26 cellular contexts compared by ENCODE assay signal in the genomic region with DNA sequence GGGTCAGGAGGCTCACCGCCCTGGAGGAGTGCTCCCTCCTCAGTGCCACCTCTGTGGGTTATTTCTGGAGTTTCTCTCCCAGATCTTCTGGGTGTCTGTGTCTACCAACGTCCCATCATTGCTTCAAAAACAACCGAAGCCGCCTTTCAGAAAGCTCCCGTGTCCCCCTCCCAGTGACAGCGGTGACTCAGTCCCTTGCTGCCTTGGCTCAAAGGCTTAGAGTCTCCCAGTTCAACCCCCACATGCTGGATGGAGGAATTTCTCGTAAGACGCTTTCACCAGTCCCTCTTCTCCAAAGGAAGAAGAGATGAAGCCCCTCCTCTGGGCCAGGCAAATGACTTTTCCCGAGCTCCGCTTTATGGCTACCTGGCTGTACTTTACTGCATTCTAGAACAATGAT.
"Had no signal": no experiment of that assay in that cellular context is flagged by ENCODE, and none has a peak within 500 bp of the region (broad histone marks: within the 10 kb centered on the region; RNA-seq: fewer than 3 reads in every experiment).

No MANE protein-coding gene starts in this region.

- DNase-seq: activated CD4-positive, alpha-beta T cell treated with anti-CD3 and anti-CD28 coated beads for 36 hours; activated CD4-positive, alpha-beta T cell treated with anti-CD3 and anti-CD28 coated beads, Interleukin-2, amount 10 ng/mL, durations not matched to agents 7 days and 5 days; activated CD4-positive, alpha-beta T cell treated with anti-CD3 and anti-CD28 coated beads, Interleukin-2, amount 50 U/mL, for 48 hours; activated CD8-positive, alpha-beta T cell treated with anti-CD3 and anti-CD28 coated beads, Interleukin-2, amount 10 ng/mL, durations not matched to agents 7 days and 5 days; activated gamma-delta T cell; activated naive CD4-positive, alpha-beta T cell treated with Interleukin-2 at 50 U/mL for 16 hours; activated naive CD8-positive, alpha-beta T cell treated with anti-CD3 and anti-CD28 coated beads, Interleukin-2, amount 10 ng/mL, durations not matched to agents 7 days and 5 days; activated T-cell treated with anti-CD3 and anti-CD28 coated beads, Interleukin-2, amount 50 U/mL, for 24 hours; amygdala; Karpas-422; KBM-7; NCI-H1105; NCI-H1417 treated with DMSO at 0.1 percent for 48 hours; NCI-H187 treated with DMSO at 0.1 percent for 48 hours; NCI-H2081; NCI-H345; NCI-H524 treated with DMSO at 0.1 percent for 48 hours; Peyer's patch; Right ventricle myocardium superior had no signal

- ATAC-seq: activated CD4-positive, alpha-beta T cell treated with anti-CD3 and anti-CD28 coated beads for 36 hours; activated CD4-positive, CD25-positive, alpha-beta regulatory T cell treated with anti-CD3 and anti-CD28 coated beads, Interleukin-2, amount 50 U/mL, for 24 hours; activated CD8-positive, alpha-beta T cell treated with anti-CD3 and anti-CD28 coated beads, Interleukin-2, amount 10 ng/mL, durations not matched to agents 7 days and 5 days had no signal

- H3K27ac ChIP-seq: ascending aorta, cardiac muscle cell, Peyer's patch had no signal

- H3K4me1 ChIP-seq: ascending aorta, Peyer's patch had no signal

- H3K9me3 Mint-ChIP-seq: activated CD4-positive, alpha-beta T cell treated with anti-CD3 and anti-CD28 coated beads, Interleukin-2, amount 10 ng/mL, durations not matched to agents 7 days and 5 days; activated naive CD4-positive, alpha-beta T cell treated with anti-CD3 and anti-CD28 coated beads, Interleukin-2, amount 50 U/mL, for 24 hours; activated naive CD8-positive, alpha-beta T cell treated with anti-CD3 and anti-CD28 coated beads, Interleukin-2, amount 10 ng/mL, durations not matched to agents 7 days and 5 days; activated T-cell treated with anti-CD3 and anti-CD28 coated beads, Interleukin-2, amount 50 U/mL, for 24 hours; activated T-helper 2 cell treated with anti-CD3 and anti-CD28 coated beads, Interferon-gamma antibody, Interleukin-2, Interleukin-4, amounts not matched to agents 10 μg/mL and 5 μg/mL and 100 μg/mL, durations not matched to agents 14 hours and 24 hours and 36 hours; T-helper 2 cell treated with Interferon-gamma antibody and Interleukin-4, amounts not matched to agents 5 μg/mL and 100 μg/mL, for 36 hours; WTC11 had no signal

- H3K4me1 Mint-ChIP-seq: activated CD4-positive, alpha-beta T cell treated with anti-CD3 and anti-CD28 coated beads for 36 hours; activated CD4-positive, alpha-beta T cell treated with anti-CD3 and anti-CD28 coated beads, Interleukin-2, amount 10 ng/mL, durations not matched to agents 7 days and 5 days; activated naive CD4-positive, alpha-beta T cell treated with anti-CD3 and anti-CD28 coated beads, Interleukin-2, amount 50 U/mL, for 24 hours; activated naive CD8-positive, alpha-beta T cell treated with anti-CD3 and anti-CD28 coated beads, Interleukin-2, amount 10 ng/mL, durations not matched to agents 7 days and 5 days had no signal

- H3K27me3 Mint-ChIP-seq: activated CD4-positive, alpha-beta T cell treated with anti-CD3 and anti-CD28 coated beads for 36 hours; activated CD4-positive, alpha-beta T cell treated with anti-CD3 and anti-CD28 coated beads, Interleukin-2, amount 10 ng/mL, durations not matched to agents 7 days and 5 days; activated naive CD4-positive, alpha-beta T cell treated with anti-CD3 and anti-CD28 coated beads, Interleukin-2, amount 50 U/mL, for 24 hours; activated naive CD8-positive, alpha-beta T cell treated with anti-CD3 and anti-CD28 coated beads, Interleukin-2, amount 10 ng/mL, durations not matched to agents 7 days and 5 days; activated T-cell treated with anti-CD3 and anti-CD28 coated beads, Interleukin-2, amount 50 U/mL, for 24 hours had no signal

- H3K36me3 ChIP-seq: cardiac muscle cell, Peyer's patch had no signal

- H3K27me3 ChIP-seq: ascending aorta, cardiac muscle cell, Peyer's patch had no signal

- H3K27ac Mint-ChIP-seq: activated CD4-positive, alpha-beta T cell treated with anti-CD3 and anti-CD28 coated beads for 36 hours; activated CD4-positive, alpha-beta T cell treated with anti-CD3 and anti-CD28 coated beads, Interleukin-2, amount 10 ng/mL, durations not matched to agents 7 days and 5 days; activated CD8-positive, alpha-beta T cell treated with anti-CD3 and anti-CD28 coated beads, Interleukin-2, amount 10 ng/mL, durations not matched to agents 7 days and 5 days; activated naive CD4-positive, alpha-beta T cell treated with anti-CD3 and anti-CD28 coated beads, Interleukin-2, amount 50 U/mL, for 24 hours; activated naive CD8-positive, alpha-beta T cell treated with anti-CD3 and anti-CD28 coated beads, Interleukin-2, amount 10 ng/mL, durations not matched to agents 7 days and 5 days; activated T-cell treated with anti-CD3 and anti-CD28 coated beads, Interleukin-2, amount 50 U/mL, for 24 hours; activated T-helper 2 cell treated with anti-CD3 and anti-CD28 coated beads, Interferon-gamma antibody, Interleukin-2, Interleukin-4, amounts not matched to agents 10 μg/mL and 5 μg/mL and 100 μg/mL, durations not matched to agents 14 hours and 24 hours and 36 hours; T-helper 2 cell treated with Interferon-gamma antibody and Interleukin-4, amounts not matched to agents 5 μg/mL and 100 μg/mL, for 36 hours; WTC11 had no signal

- H3K36me3 Mint-ChIP-seq: activated naive CD8-positive, alpha-beta T cell treated with anti-CD3 and anti-CD28 coated beads, Interleukin-2, amount 10 ng/mL, durations not matched to agents 7 days and 5 days; WTC11 had no signal

- H3K4me3 Mint-ChIP-seq: activated CD4-positive, alpha-beta T cell treated with anti-CD3 and anti-CD28 coated beads for 36 hours; activated CD4-positive, alpha-beta T cell treated with anti-CD3 and anti-CD28 coated beads, Interleukin-2, amount 10 ng/mL, durations not matched to agents 7 days and 5 days; activated CD8-positive, alpha-beta T cell treated with anti-CD3 and anti-CD28 coated beads, Interleukin-2, amount 10 ng/mL, durations not matched to agents 7 days and 5 days; activated naive CD4-positive, alpha-beta T cell treated with anti-CD3 and anti-CD28 coated beads, Interleukin-2, amount 50 U/mL, for 24 hours; activated naive CD8-positive, alpha-beta T cell treated with anti-CD3 and anti-CD28 coated beads, Interleukin-2, amount 10 ng/mL, durations not matched to agents 7 days and 5 days; activated T-cell treated with anti-CD3 and anti-CD28 coated beads, Interleukin-2, amount 50 U/mL, for 24 hours; T-helper 2 cell treated with Interferon-gamma antibody and Interleukin-4, amounts not matched to agents 5 μg/mL and 100 μg/mL, for 36 hours; WTC11 had no signal

- H3K4me3 ChIP-seq: ascending aorta, cardiac muscle cell, Peyer's patch had no signal

- H3K9me3 ChIP-seq: ascending aorta, Peyer's patch had no signal
